Comparison of ENCODE assay signal across 39 cellular contexts in genomic region chr5:101143526-101143925, GRCh38.
"Had no signal": no experiment of that assay in that cellular context is flagged by ENCODE, and none has a peak within 500 bp of the region (broad histone marks: within the 10 kb centered on the region; RNA-seq: fewer than 3 reads in every experiment).

No MANE protein-coding gene starts in this region.

- H3K27me3 Mint-ChIP-seq: activated CD4-positive, alpha-beta memory T cell treated with anti-CD3 and anti-CD28 coated beads, Interleukin-2, amount 10 ng/mL, durations not matched to agents 7 days and 5 days; activated CD4-positive, alpha-beta T cell treated with anti-CD3 and anti-CD28 coated beads for 36 hours; activated CD4-positive, alpha-beta T cell treated with anti-CD3 and anti-CD28 coated beads, Interleukin-2, amount 10 ng/mL, durations not matched to agents 7 days and 5 days; activated CD8-positive, alpha-beta memory T cell treated with anti-CD3 and anti-CD28 coated beads, Interleukin-2, amount 10 ng/mL, durations not matched to agents 7 days and 5 days; activated naive CD4-positive, alpha-beta T cell treated with anti-CD3 and anti-CD28 coated beads, Interleukin-2, amount 10 ng/mL, durations not matched to agents 7 days and 5 days; activated naive CD4-positive, alpha-beta T cell treated with anti-CD3 and anti-CD28 coated beads, Interleukin-2, amount 50 U/mL, for 24 hours; activated naive CD8-positive, alpha-beta T cell; activated naive CD8-positive, alpha-beta T cell treated with anti-CD3 and anti-CD28 coated beads, Interleukin-2, amount 10 ng/mL, durations not matched to agents 7 days and 5 days; activated naive CD8-positive, alpha-beta T cell treated with anti-CD3 and anti-CD28 coated beads, Interleukin-2, amount 50 U/mL, for 24 hours; activated T-cell treated with anti-CD3 and anti-CD28 coated beads, Interleukin-2, amount 50 U/mL, for 24 hours; brain; central memory CD8-positive, alpha-beta T cell had no signal

- DNase-seq: activated CD4-positive, alpha-beta memory T cell treated with anti-CD3 and anti-CD28 coated beads, Interleukin-2, amount 10 ng/mL, durations not matched to agents 7 days and 5 days; activated CD4-positive, alpha-beta T cell treated with anti-CD3 and anti-CD28 coated beads for 1 hour; activated CD4-positive, alpha-beta T cell treated with anti-CD3 and anti-CD28 coated beads for 36 hours; activated CD4-positive, alpha-beta T cell treated with anti-CD3 and anti-CD28 coated beads for 48 hours; activated CD4-positive, alpha-beta T cell treated with anti-CD3 and anti-CD28 coated beads, Interleukin-2, amount 10 ng/mL, durations not matched to agents 7 days and 5 days; activated CD4-positive, alpha-beta T cell treated with anti-CD3 and anti-CD28 coated beads, Interleukin-2, amount 50 U/mL, for 48 hours; activated CD4-positive, CD25-positive, alpha-beta regulatory T cell; activated CD8-positive, alpha-beta memory T cell treated with anti-CD3 and anti-CD28 coated beads for 24 hours; activated CD8-positive, alpha-beta memory T cell treated with anti-CD3 and anti-CD28 coated beads, Interleukin-2, amount 10 ng/mL, durations not matched to agents 7 days and 5 days; activated CD8-positive, alpha-beta memory T cell treated with anti-CD3 and anti-CD28 coated beads, Interleukin-2, amount 50 U/mL, for 48 hours; activated CD8-positive, alpha-beta T cell treated with anti-CD3 and anti-CD28 coated beads, Interleukin-2, amount 10 ng/mL, durations not matched to agents 7 days and 5 days; activated effector memory CD4-positive, alpha-beta T cell treated with Interleukin-2 at 50 U/mL for 16 hours; activated gamma-delta T cell; activated naive CD4-positive, alpha-beta T cell treated with anti-CD3 and anti-CD28 coated beads, Interleukin-2, amount 10 ng/mL, durations not matched to agents 7 days and 5 days; activated naive CD4-positive, alpha-beta T cell treated with Interleukin-2 at 50 U/mL for 16 hours; activated naive CD8-positive, alpha-beta T cell treated with anti-CD3 and anti-CD28 coated beads, Interleukin-2, amount 10 ng/mL, durations not matched to agents 7 days and 5 days; activated naive CD8-positive, alpha-beta T cell treated with anti-CD3 and anti-CD28 coated beads, Interleukin-2, amount 50 U/mL, for 24 hours; activated T-cell treated with anti-CD3 and anti-CD28 coated beads, Interleukin-2, amount 50 U/mL, for 24 hours; activated T-cell treated with anti-CD3 and anti-CD28 coated beads, Interleukin-2, amount 50 U/mL, for 48 hours; amygdala; anterior cingulate cortex; caudate nucleus; cerebellar nuclear complex; T-helper 1 cell; T-helper 2 cell; T-helper 9 cell had no signal

- H3K4me3 ChIP-seq: ascending aorta, cardiac muscle cell had no signal

- H3K4me3 Mint-ChIP-seq: activated CD4-positive, alpha-beta memory T cell treated with anti-CD3 and anti-CD28 coated beads, Interleukin-2, amount 10 ng/mL, durations not matched to agents 7 days and 5 days; activated CD4-positive, alpha-beta T cell treated with anti-CD3 and anti-CD28 coated beads for 36 hours; activated CD4-positive, alpha-beta T cell treated with anti-CD3 and anti-CD28 coated beads, Interleukin-2, amount 10 ng/mL, durations not matched to agents 7 days and 5 days; activated CD8-positive, alpha-beta memory T cell treated with anti-CD3 and anti-CD28 coated beads, Interleukin-2, amount 10 ng/mL, durations not matched to agents 7 days and 5 days; activated CD8-positive, alpha-beta T cell treated with anti-CD3 and anti-CD28 coated beads, Interleukin-2, amount 10 ng/mL, durations not matched to agents 7 days and 5 days; activated naive CD4-positive, alpha-beta T cell treated with anti-CD3 and anti-CD28 coated beads, Interleukin-2, amount 10 ng/mL, durations not matched to agents 7 days and 5 days; activated naive CD4-positive, alpha-beta T cell treated with anti-CD3 and anti-CD28 coated beads, Interleukin-2, amount 50 U/mL, for 24 hours; activated naive CD8-positive, alpha-beta T cell; activated naive CD8-positive, alpha-beta T cell treated with anti-CD3 and anti-CD28 coated beads, Interleukin-2, amount 10 ng/mL, durations not matched to agents 7 days and 5 days; activated naive CD8-positive, alpha-beta T cell treated with anti-CD3 and anti-CD28 coated beads, Interleukin-2, amount 50 U/mL, for 24 hours; activated T-cell treated with anti-CD3 and anti-CD28 coated beads, Interleukin-2, amount 50 U/mL, for 24 hours; brain; central memory CD8-positive, alpha-beta T cell; T-helper 1 cell treated with Interleukin-12 subunit alpha and Interleukin-12 subunit beta and Interleukin-4 antibody, amounts not matched to agents 30 μg/mL and 1 μg/mL, for 36 hours; T-helper 2 cell treated with Interferon-gamma antibody and Interleukin-4, amounts not matched to agents 5 μg/mL and 100 μg/mL, for 36 hours had no signal

- H3K27me3 ChIP-seq: ascending aorta, cardiac muscle cell had no signal

- H3K27ac Mint-ChIP-seq: activated CD4-positive, alpha-beta memory T cell treated with anti-CD3 and anti-CD28 coated beads, Interleukin-2, amount 10 ng/mL, durations not matched to agents 7 days and 5 days; activated CD4-positive, alpha-beta T cell treated with anti-CD3 and anti-CD28 coated beads for 36 hours; activated CD4-positive, alpha-beta T cell treated with anti-CD3 and anti-CD28 coated beads, Interleukin-2, amount 10 ng/mL, durations not matched to agents 7 days and 5 days; activated CD8-positive, alpha-beta memory T cell treated with anti-CD3 and anti-CD28 coated beads, Interleukin-2, amount 10 ng/mL, durations not matched to agents 7 days and 5 days; activated CD8-positive, alpha-beta T cell treated with anti-CD3 and anti-CD28 coated beads, Interleukin-2, amount 10 ng/mL, durations not matched to agents 7 days and 5 days; activated naive CD4-positive, alpha-beta T cell treated with anti-CD3 and anti-CD28 coated beads, Interleukin-2, amount 10 ng/mL, durations not matched to agents 7 days and 5 days; activated naive CD4-positive, alpha-beta T cell treated with anti-CD3 and anti-CD28 coated beads, Interleukin-2, amount 50 U/mL, for 24 hours; activated naive CD8-positive, alpha-beta T cell; activated naive CD8-positive, alpha-beta T cell treated with anti-CD3 and anti-CD28 coated beads, Interleukin-2, amount 10 ng/mL, durations not matched to agents 7 days and 5 days; activated naive CD8-positive, alpha-beta T cell treated with anti-CD3 and anti-CD28 coated beads, Interleukin-2, amount 50 U/mL, for 24 hours; activated T-cell treated with anti-CD3 and anti-CD28 coated beads, Interleukin-2, amount 50 U/mL, for 24 hours; activated T-helper 2 cell treated with anti-CD3 and anti-CD28 coated beads, Interferon-gamma antibody, Interleukin-2, Interleukin-4, amounts not matched to agents 10 μg/mL and 5 μg/mL and 100 μg/mL, durations not matched to agents 14 hours and 24 hours and 36 hours; brain; T-helper 1 cell treated with Interleukin-12 subunit alpha and Interleukin-12 subunit beta and Interleukin-4 antibody, amounts not matched to agents 30 μg/mL and 1 μg/mL, for 36 hours; T-helper 2 cell treated with Interferon-gamma antibody and Interleukin-4, amounts not matched to agents 5 μg/mL and 100 μg/mL, for 36 hours had no signal

- H3K36me3 Mint-ChIP-seq: activated CD8-positive, alpha-beta memory T cell treated with anti-CD3 and anti-CD28 coated beads, Interleukin-2, amount 10 ng/mL, durations not matched to agents 7 days and 5 days; activated naive CD4-positive, alpha-beta T cell treated with anti-CD3 and anti-CD28 coated beads, Interleukin-2, amount 10 ng/mL, durations not matched to agents 7 days and 5 days; activated naive CD4-positive, alpha-beta T cell treated with anti-CD3 and anti-CD28 coated beads, Interleukin-2, amount 50 U/mL, for 24 hours; activated naive CD8-positive, alpha-beta T cell; activated naive CD8-positive, alpha-beta T cell treated with anti-CD3 and anti-CD28 coated beads, Interleukin-2, amount 10 ng/mL, durations not matched to agents 7 days and 5 days; brain had no signal

- H3K9me3 Mint-ChIP-seq: activated CD4-positive, alpha-beta memory T cell treated with anti-CD3 and anti-CD28 coated beads, Interleukin-2, amount 10 ng/mL, durations not matched to agents 7 days and 5 days; activated CD4-positive, alpha-beta T cell treated with anti-CD3 and anti-CD28 coated beads, Interleukin-2, amount 10 ng/mL, durations not matched to agents 7 days and 5 days; activated naive CD4-positive, alpha-beta T cell treated with anti-CD3 and anti-CD28 coated beads, Interleukin-2, amount 10 ng/mL, durations not matched to agents 7 days and 5 days; activated naive CD8-positive, alpha-beta T cell treated with anti-CD3 and anti-CD28 coated beads, Interleukin-2, amount 10 ng/mL, durations not matched to agents 7 days and 5 days; activated T-helper 2 cell treated with anti-CD3 and anti-CD28 coated beads, Interferon-gamma antibody, Interleukin-2, Interleukin-4, amounts not matched to agents 10 μg/mL and 5 μg/mL and 100 μg/mL, durations not matched to agents 14 hours and 24 hours and 36 hours; central memory CD8-positive, alpha-beta T cell; T-helper 2 cell treated with Interferon-gamma antibody and Interleukin-4, amounts not matched to agents 5 μg/mL and 100 μg/mL, for 36 hours had no signal

- ATAC-seq: activated CD4-positive, alpha-beta T cell treated with anti-CD3 and anti-CD28 coated beads for 36 hours; activated CD4-positive, CD25-positive, alpha-beta regulatory T cell treated with anti-CD3 and anti-CD28 coated beads, Interleukin-2, amount 50 U/mL, for 24 hours; activated CD8-positive, alpha-beta memory T cell treated with anti-CD3 and anti-CD28 coated beads, Interleukin-2, amount 10 ng/mL, durations not matched to agents 7 days and 5 days; activated CD8-positive, alpha-beta T cell treated with anti-CD3 and anti-CD28 coated beads, Interleukin-2, amount 10 ng/mL, durations not matched to agents 7 days and 5 days; activated naive CD8-positive, alpha-beta T cell treated with anti-CD3 and anti-CD28 coated beads, Interleukin-2, amount 50 U/mL, for 24 hours had no signal

- H3K4me1 ChIP-seq: ascending aorta had no signal

- H3K36me3 ChIP-seq: ascending aorta, cardiac muscle cell had no signal

- H3K27ac ChIP-seq: ascending aorta, cardiac muscle cell, VCaP had no signal

- H3K4me1 Mint-ChIP-seq: activated CD4-positive, alpha-beta memory T cell treated with anti-CD3 and anti-CD28 coated beads, Interleukin-2, amount 10 ng/mL, durations not matched to agents 7 days and 5 days; activated CD4-positive, alpha-beta T cell treated with anti-CD3 and anti-CD28 coated beads for 36 hours; activated CD4-positive, alpha-beta T cell treated with anti-CD3 and anti-CD28 coated beads, Interleukin-2, amount 10 ng/mL, durations not matched to agents 7 days and 5 days; activated CD8-positive, alpha-beta memory T cell treated with anti-CD3 and anti-CD28 coated beads, Interleukin-2, amount 10 ng/mL, durations not matched to agents 7 days and 5 days; activated naive CD4-positive, alpha-beta T cell treated with anti-CD3 and anti-CD28 coated beads, Interleukin-2, amount 10 ng/mL, durations not matched to agents 7 days and 5 days; activated naive CD4-positive, alpha-beta T cell treated with anti-CD3 and anti-CD28 coated beads, Interleukin-2, amount 50 U/mL, for 24 hours; activated naive CD8-positive, alpha-beta T cell treated with anti-CD3 and anti-CD28 coated beads, Interleukin-2, amount 10 ng/mL, durations not matched to agents 7 days and 5 days; activated naive CD8-positive, alpha-beta T cell treated with anti-CD3 and anti-CD28 coated beads, Interleukin-2, amount 50 U/mL, for 24 hours; brain; central memory CD8-positive, alpha-beta T cell had no signal

- H3K9me3 ChIP-seq: ascending aorta had no signal

- FAIRE-seq: bronchial epithelial cell, TTC549 had no signal
